7 cellular contexts compared by ENCODE assay signal in the genomic region with DNA sequence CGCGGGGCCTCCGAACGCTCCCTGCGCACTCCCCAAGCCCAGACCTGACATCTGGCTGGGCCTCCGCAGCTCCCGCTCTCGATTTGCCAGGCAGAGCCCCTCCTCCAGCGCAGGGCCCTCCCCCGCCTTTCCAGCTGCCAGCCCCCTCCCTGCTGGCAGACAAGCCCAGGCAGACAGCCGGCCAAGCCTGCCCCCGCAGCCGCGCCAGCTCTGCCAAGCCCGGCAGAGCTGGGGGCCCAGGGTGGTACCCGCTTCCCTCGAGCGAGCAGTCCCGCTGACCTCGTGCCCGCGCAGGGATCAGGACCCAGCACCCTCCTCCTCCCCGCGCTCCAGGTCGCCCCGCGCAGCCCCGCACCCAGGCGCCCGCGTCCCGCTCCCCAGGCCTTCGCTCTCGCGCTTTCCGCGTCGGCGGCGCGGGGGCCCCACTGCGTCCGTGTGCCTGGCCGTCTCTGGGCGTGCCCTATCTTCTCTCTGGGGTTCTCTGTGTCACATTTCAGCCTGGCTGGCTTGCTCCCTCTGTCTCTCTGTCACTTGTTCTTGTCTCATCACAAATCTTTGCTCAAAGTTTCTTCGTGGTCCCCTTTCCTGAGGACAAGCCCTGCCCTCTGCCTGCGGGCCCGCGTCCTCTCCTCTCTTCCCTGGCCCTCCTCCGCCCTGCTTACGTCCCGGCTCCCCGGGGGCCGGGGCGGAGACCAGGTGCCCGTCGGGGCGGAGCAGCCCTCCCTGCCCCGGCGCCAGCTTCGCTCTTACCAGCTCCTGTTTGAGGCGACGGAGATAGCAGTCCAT. TPM values are rescaled to one million over a fixed set of nuclear protein-coding genes. Genes with fewer than 3 reads are reported as not detected.
DNase-seq lines count a peak whose midpoint lies in the region; TF ChIP-seq lines count a peak whose summit lies in the region.

No MANE protein-coding gene starts in this region.

- H3K27ac Mint-ChIP-seq in H9 (peak overlapping the region; percentile 50 to 97 (median 94); a peak in 4 of 7 replicates), MCF 10A (ENCODE audit: low read depth, unreplicated experiment) (peak overlapping the region; percentile 94)

- in situ Hi-C loops in GM13976 (cut with MboI; ENCODE audit: low sequenced_read_pairs, unreplicated experiment) = no loop called here

- H2BK120ac ChIP-seq in H9 (ENCODE audit: low read depth, low read length, poor library complexity, severe bottlenecking) = no peak overlapping the region

- peak overlapping the region; percentile 90 to 92 for H3K4me3 Mint-ChIP-seq in H9
- peak overlapping the region; percentile 82 for H3K4me3 Mint-ChIP-seq in MCF 10A (ENCODE audit: unreplicated experiment)

- H3K27me3 Mint-ChIP-seq in H9 (ENCODE audit: low read depth) (peaks cover 34% of the 10 kb centered on the region), MCF 10A (ENCODE audit: insufficient read depth, unreplicated experiment) (no peaks in the 10 kb centered on the region)

- H3K36me3 ChIP-seq in iPS-20b (ENCODE audit: insufficient read depth, low read depth, low read length) = no peaks in the 10 kb centered on the region

- no peaks in the 10 kb centered on the region for H3K79me1 ChIP-seq in H9 (ENCODE audit: insufficient read depth, low read depth, low read length, poor library complexity, severe bottlenecking)

- H3K27me3 ChIP-seq in H9 (ENCODE audit: insufficient read depth, low read length) (no peaks in the 10 kb centered on the region), iPS-20b (ENCODE audit: insufficient read depth, low read length) (peaks cover 42% of the 10 kb centered on the region)

- no peaks in the 10 kb centered on the region for H3K9me3 ChIP-seq in H9 (ENCODE audit: control insufficient read depth, low read depth, low read length)
- no peaks in the 10 kb centered on the region for H3K9me3 ChIP-seq in iPS-20b (ENCODE audit: insufficient read depth, low read depth, low read length)

- H4K5ac ChIP-seq in H9 (ENCODE audit: insufficient read length, low read depth, low read length) = no peak overlapping the region

- CTCF ChIA-PET in MCF 10A (lab: Yijun Ruan, JAX) = interaction anchor here (0.7 to 9.9 kb wide), 15 partner anchors 9 to 1702 kb away, joined by 3 to 94 read pairs (median 4); no protein-coding TSS in a partner anchor

- H2BK12ac ChIP-seq in H9 (ENCODE audit: insufficient read length, low read depth, low read length) = no peak overlapping the region

- H4K91ac ChIP-seq in H9 (ENCODE audit: insufficient read length, low read depth, low read length) = no peak overlapping the region

- H3K14ac ChIP-seq in H9 (ENCODE audit: insufficient read depth, low read length) = no peak overlapping the region; the same call in 1 of the 2 replicates

- H3K27ac ChIP-seq in H9 (ENCODE audit: insufficient read length, low read depth, low read length) (no peak overlapping the region), iPS-20b (ENCODE audit: low read length) (no peak overlapping the region)

- H3K18ac ChIP-seq in H9 (ENCODE audit: insufficient read length, low read depth, low read length) = no peak overlapping the region

- TF ChIP-seq CTCF in GM13976 (IDR thresholded peaks at IDR 0.05; ENCODE audit: borderline replicate concordance, control extremely low read depth, extremely low read depth, insufficient read depth, missing control alignments) = no peak
- TF ChIP-seq CTCF in H9 (conservative IDR thresholded peaks at IDR 0.05) = no peak
- no peak for TF ChIP-seq CTCF in LNCaP clone FGC (IDR thresholded peaks at IDR 0.05; ENCODE audit: control insufficient read depth, extremely low read depth, insufficient read depth)
- no peak for TF ChIP-seq CTCF in MCF 10A (IDR thresholded peaks at IDR 0.05; ENCODE audit: unreplicated experiment)

- intact Hi-C loops in MCF 10A (cut with micrococcal nuclease) = no loop called here

- peak overlapping the region; percentile 8 for H3K9ac ChIP-seq in H9 (ENCODE audit: extremely low read depth, insufficient read length, low read length)
- peak overlapping the region; percentile 65; the same call in 1 of the 2 replicates for H3K9ac ChIP-seq in iPS-20b (ENCODE audit: low read depth, low read length)

- H3K36me3 Mint-ChIP-seq in H9 (ENCODE audit: insufficient read depth in 1 of 3, low read depth in 3 of 3) (no peaks in the 10 kb centered on the region), MCF 10A (ENCODE audit: insufficient read depth, unreplicated experiment) (no peaks in the 10 kb centered on the region)

- H2BK5ac ChIP-seq in H9 (ENCODE audit: insufficient read length, low read length) = no peak overlapping the region

- POLR2A ChIA-PET in MCF 10A (lab: Yijun Ruan, JAX) = interaction anchor here (0.5 to 4.8 kb wide), 31 partner anchors 8 to 918 kb away, joined by 3 to 86 read pairs (median 5); a partner anchor contains a TSS

- H2AK5ac ChIP-seq in H9 (ENCODE audit: insufficient read length, low read length) = no peak overlapping the region

- H3K23ac ChIP-seq in H9 (ENCODE audit: insufficient read length, low read depth, low read length) = no peak overlapping the region

- no peaks in the 10 kb centered on the region for H4K20me1 ChIP-seq in H9 (ENCODE audit: control insufficient read depth, insufficient read depth, insufficient read length)

- peaks cover 10 to 15% of the 10 kb centered on the region in 2 experiments for H3K4me1 Mint-ChIP-seq in H9
- peaks cover 17% of the 10 kb centered on the region for H3K4me1 Mint-ChIP-seq in MCF 10A (ENCODE audit: insufficient read depth, unreplicated experiment)

- BruUV-seq in MCF 10A (replicated peaks; lab: Mats Ljungman, UMichigan) = no TSS peak

- DNase-seq in GM13976 (ENCODE audit: low spot score) (peak; percentile 62), H9 (peak; percentile 82), LNCaP clone FGC (ENCODE audit: low read depth) (peak; percentile 21), SW480 (ENCODE audit: low spot score) (peak; percentile 67), MCF 10A (ENCODE audit: unreplicated experiment) (peak; percentile 84), skeletal muscle cell (ENCODE audit: low read depth) (peak; percentile 62)

- no peak overlapping the region for H3K56ac ChIP-seq in H9 (ENCODE audit: insufficient read length, low read depth, low read length)

- H2AFZ ChIP-seq in H9 (ENCODE audit: low read length) = no peak overlapping the region

- H3K79me2 ChIP-seq in H9 (ENCODE audit: insufficient read depth, low read length) = no peaks in the 10 kb centered on the region; the same call in 1 of the 2 replicates

- H3K9me3 Mint-ChIP-seq in H9 (no peaks in the 10 kb centered on the region; a peak in 1 of 5 replicates), MCF 10A (ENCODE audit: unreplicated experiment) (no peaks in the 10 kb centered on the region)

- peak overlapping the region; percentile 81 for H3K4me2 ChIP-seq in H9 (ENCODE audit: insufficient read depth, insufficient read length, low read length)

- H3K4me3 ChIP-seq in LNCaP clone FGC (ENCODE audit: low read depth, low read length) (peak overlapping the region; percentile 62), iPS-20b (ENCODE audit: low read length) (peak overlapping the region; percentile 84), skeletal muscle cell (ENCODE audit: low read depth, low read length) (peak overlapping the region; percentile 60)

- H4K8ac ChIP-seq in H9 (replicated peaks; ENCODE audit: insufficient read length, low read depth, low read length) = no peak overlapping the region

- H3K4me1 ChIP-seq in H9 (ENCODE audit: insufficient read depth, low read length) (peaks cover 25% of the 10 kb centered on the region), iPS-20b (ENCODE audit: insufficient read depth, low read length) (peaks cover 30% of the 10 kb centered on the region)

- no peak overlapping the region for H2BK20ac ChIP-seq in H9 (ENCODE audit: low read depth, low read length, poor library complexity, severe bottlenecking)

- WGBS in H9 (ENCODE audit: extremely low coverage, insufficient read length, low lambda C conversion rate) = no CpG with 5 or more reads among the region's 63 CpGs

- H3K23me2 ChIP-seq in H9 (ENCODE audit: insufficient read length, low read depth, low read length, poor library complexity, severe bottlenecking) = peaks cover 19% of the 10 kb centered on the region

- H2BK15ac ChIP-seq in H9 (ENCODE audit: low read depth, low read length) = no peak overlapping the region

- H3K4ac ChIP-seq in H9 (ENCODE audit: low read depth, low read length) = no peak overlapping the region

- no peak overlapping the region for H3T11ph ChIP-seq in H9 (ENCODE audit: low read length)

RNA-seq across cellular contexts. Expression of a gene that starts 0.6 kb away (rescaled TPM):
- total RNA-seq in H9 (2021) = 11.9 and 12.3 TPM in 2 replicates
- total RNA-seq in MCF 10A (2022) = 3.5 and 6.6 TPM in 2 replicates

RNA-seq across cellular contexts. Expression of a gene that starts 17.1 kb away (rescaled TPM):
- total RNA-seq in H9 (2021) (38.0 and 38.3 TPM in 2 replicates), MCF 10A (2022) (14.8 and 16.8 TPM in 2 replicates)

Comparison
In these comparisons a context has a peak if more than half of its experiments do, and no peak if none do; other contexts are left out.
1. DNase-seq: peak in every context shown above with its lines; median percentile 84 in MCF 10A; 82 in H9; 67 in SW480; 62 in GM13976; 62 in skeletal muscle cell; 21 in LNCaP clone FGC.